Comparison of ENCODE assay signal across 19 cellular contexts in the genomic region with DNA sequence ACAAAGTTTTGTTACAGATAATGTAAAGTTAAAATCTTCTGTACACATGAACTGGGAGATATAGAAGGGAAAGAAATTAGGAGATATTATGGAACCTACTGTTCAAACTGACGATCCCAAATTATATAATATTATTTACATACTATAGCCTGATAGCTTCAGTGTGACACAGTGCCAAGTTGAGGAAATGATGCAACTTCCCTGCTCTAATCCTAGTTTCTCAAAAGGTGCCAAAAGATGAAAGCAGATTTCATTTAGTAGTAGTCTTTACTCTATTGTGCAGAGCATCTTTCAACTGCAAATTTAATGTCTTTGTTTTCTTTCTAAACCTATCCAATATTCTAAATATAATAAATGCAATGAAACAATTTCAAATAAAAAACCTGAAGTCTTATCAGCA. TPM values are rescaled to one million over a fixed set of nuclear protein-coding genes. Genes with fewer than 3 reads are reported as not detected.
A peak's percentile ranks its signal among the peaks of the same experiment; 100 is the strongest.
DNase-seq lines count a peak whose midpoint lies in the region; ATAC-seq, FAIRE-seq and TF ChIP-seq lines count a peak whose summit lies in the region.
"Had no signal": no experiment of that assay in that cellular context is flagged by ENCODE, and none has a peak within 500 bp of the region (broad histone marks: within the 10 kb centered on the region; RNA-seq: fewer than 3 reads in every experiment).

No MANE protein-coding gene starts in this region.

- 31 to 47% (median 32%) methylated on average over 1 of the region's 1 CpG for WGBS in spleen, 5 donors

- no peaks in the 10 kb centered on the region for H3K9me3 ChIP-seq in SK-N-MC (ENCODE audit: low read depth, low read length)
- no peaks in the 10 kb centered on the region for H3K9me3 ChIP-seq in spleen
- H3K9me3 ChIP-seq: esophagus squamous epithelium, upper lobe of left lung had no signal

- intact Hi-C loops in spleen (cut with DNase I; ENCODE audit: low total_unique reads), result no loop called here

- TF ChIP-seq CTCF in spleen (IDR thresholded peaks at IDR 0.05 in 8 of 11, conservative IDR thresholded peaks at IDR 0.05 in 3 of 11), result no peak

- 0 out of 2 replicates have a peak overlapping the region, but pooled peaks have one; percentile 28 for H3K4me3 ChIP-seq in SK-N-MC
- H3K4me3 ChIP-seq in spleen, result no peak overlapping the region
- H3K4me3 ChIP-seq: coronary artery, esophagus squamous epithelium, upper lobe of left lung had no signal

- H3K4me1 ChIP-seq in spleen, result peaks cover 0 to 13% (median 5%) of the 10 kb centered on the region in 6 donors
- H3K4me1 ChIP-seq: esophagus squamous epithelium had no signal

- DNase-seq in stimulated activated naive CD8-positive, alpha-beta T cell treated with anti-CD3 and anti-CD28 coated beads, Interleukin-15, amount 100 ng/mL, for 72 hours, result no peak
- DNase-seq in stimulated activated naive CD8-positive, alpha-beta T cell treated with anti-CD3 and anti-CD28 coated beads, Interleukin-15, Interleukin-2, amounts not matched to agents 100 U/mL and 50 U/mL, for 24 hours, result no peak
- peak; percentile 40 for DNase-seq in SK-N-MC (ENCODE audit: low read depth, low spot score)
- no peak for DNase-seq in spleen
- DNase-seq in urothelium cell line (ENCODE audit: low spot score), result no peak
- no peak for DNase-seq in frontal cortex (ENCODE audit: low spot score in 2 of 2)
- DNase-seq in cortex of kidney (lab: John Stamatoyannopoulos, UW), result no peak
- DNase-seq: activated CD4-positive, alpha-beta T cell treated with anti-CD3 and anti-CD28 coated beads, Interleukin-2, amount 50 U/mL, for 1 hour; esophagus squamous epithelium; NCI-H1417 treated with DMSO at 0.1 percent for 48 hours; SIG-M5; small intestine; stimulated activated naive CD4-positive, alpha-beta T cell; T-helper 9 cell; upper lobe of left lung had no signal

- ATAC-seq in stimulated activated naive CD8-positive, alpha-beta T cell treated with anti-CD3 and anti-CD28 coated beads, Interleukin-15, amount 100 ng/mL, for 72 hours, result peak; percentile 50
- ATAC-seq in stimulated activated naive CD8-positive, alpha-beta T cell treated with anti-CD3 and anti-CD28 coated beads, Interleukin-15, Interleukin-2, amounts not matched to agents 100 U/mL and 50 U/mL, for 24 hours, result no peak
- ATAC-seq in esophagus mucosa, result peak; percentile 52
- ATAC-seq: HCT116, left lobe of liver had no signal

- no peaks in the 10 kb centered on the region for H3K27me3 Mint-ChIP-seq in stimulated activated naive CD8-positive, alpha-beta T cell treated with anti-CD3 and anti-CD28 coated beads, Interleukin-15, amount 100 ng/mL, for 72 hours

- peak overlapping the region; percentile 40 for H3K27ac ChIP-seq in SK-N-MC
- no peak overlapping the region for H3K27ac ChIP-seq in spleen
- H3K27ac ChIP-seq: coronary artery, esophagus squamous epithelium, upper lobe of left lung had no signal

- no peak overlapping the region for H3K9ac ChIP-seq in SK-N-MC (ENCODE audit: insufficient read length)

- no peak overlapping the region for H3K4me3 Mint-ChIP-seq in stimulated activated naive CD8-positive, alpha-beta T cell treated with anti-CD3 and anti-CD28 coated beads, Interleukin-15, amount 100 ng/mL, for 72 hours

- TF ChIP-seq POLR2A in spleen (IDR thresholded peaks at IDR 0.05), result no peak

- H3K36me3 ChIP-seq in SK-N-MC (ENCODE audit: insufficient read depth, low read length) (peaks cover 25% of the 10 kb centered on the region), spleen (peaks cover 0 to 57% (median 10%) of the 10 kb centered on the region in 6 donors)

- peaks cover 0 to 3% of the 10 kb centered on the region in 2 donors for H3K9me3 Mint-ChIP-seq in stimulated activated naive CD8-positive, alpha-beta T cell treated with anti-CD3 and anti-CD28 coated beads, Interleukin-15, amount 100 ng/mL, for 72 hours

- peaks cover 23% of the 10 kb centered on the region for H3K4me1 Mint-ChIP-seq in stimulated activated naive CD8-positive, alpha-beta T cell treated with anti-CD3 and anti-CD28 coated beads, Interleukin-15, amount 100 ng/mL, for 72 hours

- FAIRE-seq in urothelium cell line (lab: Jason Lieb, UNC), result no peak
- FAIRE-seq in frontal cortex (lab: Jason Lieb, UNC), result no peak
- FAIRE-seq: small intestine had no signal

- no peaks in the 10 kb centered on the region for H3K27me3 ChIP-seq in spleen (replicated peaks in 1 of 7)
- H3K27me3 ChIP-seq: esophagus squamous epithelium, upper lobe of left lung had no signal

- peak overlapping the region in 1 of 2 donors; percentile 75 for H3K27ac Mint-ChIP-seq in stimulated activated naive CD8-positive, alpha-beta T cell treated with anti-CD3 and anti-CD28 coated beads, Interleukin-15, amount 100 ng/mL, for 72 hours

RNA-seq across cellular contexts. Expression of a gene that starts 46.9 kb away (rescaled TPM):
- 0.12 TPM for total RNA-seq in esophagus mucosa
- total RNA-seq in spleen, result 1 to 10 TPM; 1.0 to 7.0 (median 2.2) TPM
- 1 to 10 TPM; 1.2 to 2.5 (median 1.5) TPM for polyA plus RNA-seq in spleen
- 48.5 TPM for total RNA-seq in frontal cortex
